In genomic region chr11:90204832-90205646, GRCh38 we compare ENCODE assay signal across 8 cellular contexts. TPM values are rescaled to one million over a fixed set of nuclear protein-coding genes. Genes with fewer than 3 reads are reported as not detected.
A peak's percentile ranks its signal among the peaks of the same experiment; 100 is the strongest.
DNase-seq lines count a peak whose midpoint lies in the region; ATAC-seq and TF ChIP-seq lines count a peak whose summit lies in the region.

No MANE protein-coding gene starts in this region.

- H3K4me1 Mint-ChIP-seq in activated CD8-positive, alpha-beta memory T cell treated with anti-CD3 and anti-CD28 coated beads, Interleukin-2, amount 10 ng/mL, durations not matched to agents 7 days and 5 days = peaks cover 12% of the 10 kb centered on the region
- H3K4me1 Mint-ChIP-seq in mesothelial cell of epicardium = peaks cover 7% of the 10 kb centered on the region

- H3K27ac Mint-ChIP-seq in activated CD8-positive, alpha-beta memory T cell treated with anti-CD3 and anti-CD28 coated beads, Interleukin-2, amount 10 ng/mL, durations not matched to agents 7 days and 5 days = peak overlapping the region; percentile 61
- H3K27ac Mint-ChIP-seq in mesothelial cell of epicardium = peak overlapping the region; percentile 54

- peak; percentile 88 for TF ChIP-seq CTCF in OCI-LY1 (IDR thresholded peaks at IDR 0.05; ENCODE audit: low read length)
- peak; percentile 93 for TF ChIP-seq CTCF in mesothelial cell of epicardium (IDR thresholded peaks at IDR 0.05; ENCODE audit: unreplicated experiment)

- H3K4me2 ChIP-seq in OCI-LY1 (ENCODE audit: low read length) = no peak overlapping the region

- H4K20me1 ChIP-seq in OCI-LY1 (ENCODE audit: insufficient read depth, low read length) = no peaks in the 10 kb centered on the region

- H3K9ac ChIP-seq in OCI-LY1 (ENCODE audit: low read length) = no peak overlapping the region

- no peak overlapping the region for H2AFZ ChIP-seq in OCI-LY1 (ENCODE audit: low read length)

- ATAC-seq in activated CD8-positive, alpha-beta memory T cell treated with anti-CD3 and anti-CD28 coated beads, Interleukin-2, amount 10 ng/mL, durations not matched to agents 7 days and 5 days = no peak
- ATAC-seq in GM21367 (IDR thresholded peaks at IDR 0.05; ENCODE audit: unreplicated experiment) (peak; percentile 79), HG03575 (IDR thresholded peaks at IDR 0.05; ENCODE audit: extremely low read depth, insufficient number of reproducible peaks, low FRiP score, unreplicated experiment) (peak; percentile 52)

- H3K79me2 ChIP-seq in OCI-LY1 (ENCODE audit: insufficient read depth, low read length) = no peaks in the 10 kb centered on the region

- H3K27me3 ChIP-seq in OCI-LY1 (ENCODE audit: insufficient read depth, low read length) = no peaks in the 10 kb centered on the region

- DNase-seq in activated CD8-positive, alpha-beta memory T cell treated with anti-CD3 and anti-CD28 coated beads, Interleukin-2, amount 10 ng/mL, durations not matched to agents 7 days and 5 days = no peak
- DNase-seq in activated CD8-positive, alpha-beta memory T cell treated with anti-CD3 and anti-CD28 coated beads, Interleukin-2, amount 50 U/mL, for 4 hours = no peak
- peak; percentile 23 for DNase-seq in cerebellum (ENCODE audit: low spot score)
- DNase-seq in mesothelial cell of epicardium (ENCODE audit: low spot score in 2 of 2, unreplicated experiment in 2 of 2) = no peak
- no peak for DNase-seq in posterior vena cava (ENCODE audit: low spot score)

- intact Hi-C loops in posterior vena cava (cut with DNase I) = no loop called here

- H3F3A ChIP-seq in OCI-LY1 (ENCODE audit: insufficient read depth, low read length) = no peaks in the 10 kb centered on the region

- CTCF ChIA-PET in activated CD8-positive, alpha-beta memory T cell treated with anti-CD3 and anti-CD28 coated beads, Interleukin-2, amount 10 ng/mL, durations not matched to agents 7 days and 5 days (lab: Charles Lee) = interaction anchor here (0.8 to 1.9 kb wide), 8 partner anchors 8 to 56 kb away, joined by 3 to 11 read pairs (median 4); no protein-coding TSS in a partner anchor

- no peaks in the 10 kb centered on the region for H3K27me3 Mint-ChIP-seq in activated CD8-positive, alpha-beta memory T cell treated with anti-CD3 and anti-CD28 coated beads, Interleukin-2, amount 10 ng/mL, durations not matched to agents 7 days and 5 days
- no peaks in the 10 kb centered on the region for H3K27me3 Mint-ChIP-seq in mesothelial cell of epicardium (ENCODE audit: low read depth)

- H3K9me2 ChIP-seq in OCI-LY1 (ENCODE audit: low read depth, low read length) = no peaks in the 10 kb centered on the region

- no peak overlapping the region for H3K4me3 Mint-ChIP-seq in activated CD8-positive, alpha-beta memory T cell treated with anti-CD3 and anti-CD28 coated beads, Interleukin-2, amount 10 ng/mL, durations not matched to agents 7 days and 5 days
- H3K4me3 Mint-ChIP-seq in mesothelial cell of epicardium = no peak overlapping the region

- H3K36me3 ChIP-seq in OCI-LY1 (ENCODE audit: insufficient read depth, low read length) = peaks cover 88% of the 10 kb centered on the region

- H3K4me1 ChIP-seq in OCI-LY1 (ENCODE audit: insufficient read depth, low read length, severe bottlenecking) = no peaks in the 10 kb centered on the region

- no peak overlapping the region for H3K4me3 ChIP-seq in OCI-LY1 (ENCODE audit: low read depth, low read length, poor library complexity, severe bottlenecking)

- no peak overlapping the region for H3K27ac ChIP-seq in OCI-LY1 (ENCODE audit: low read depth, low read length, poor library complexity, severe bottlenecking)

- peaks cover 45% of the 10 kb centered on the region for H3K36me3 Mint-ChIP-seq in activated CD8-positive, alpha-beta memory T cell treated with anti-CD3 and anti-CD28 coated beads, Interleukin-2, amount 10 ng/mL, durations not matched to agents 7 days and 5 days
- peaks cover 21% of the 10 kb centered on the region for H3K36me3 Mint-ChIP-seq in mesothelial cell of epicardium

- H3K9me3 ChIP-seq in OCI-LY1 (ENCODE audit: low read length) = no peaks in the 10 kb centered on the region

- H3K9me3 Mint-ChIP-seq in activated CD8-positive, alpha-beta memory T cell treated with anti-CD3 and anti-CD28 coated beads, Interleukin-2, amount 10 ng/mL, durations not matched to agents 7 days and 5 days (ENCODE audit: low read depth) = no peaks in the 10 kb centered on the region
- H3K9me3 Mint-ChIP-seq in mesothelial cell of epicardium = no peaks in the 10 kb centered on the region

RNA-seq across cellular contexts. Expression of gene CHORDC1, which starts 17.8 kb away (rescaled TPM):
- 10 to 100 TPM; 66.4 to 90.6 TPM for total RNA-seq in activated CD8-positive, alpha-beta memory T cell treated with anti-CD3 and anti-CD28 coated beads, Interleukin-2, amount 10 ng/mL, durations not matched to agents 7 days and 5 days
- 57.7 TPM for total RNA-seq in cerebellum
- total RNA-seq in mesothelial cell of epicardium = 43.4 to 45.8 TPM (median 44.9 TPM) in 3 replicates
- 10 to 100 TPM; 24.7 to 31.7 TPM for total RNA-seq in posterior vena cava
